In genomic region chr14:32033516-32033915, GRCh38 we compare ENCODE assay signal across 34 cellular contexts.
"Had no signal": no experiment of that assay in that cellular context is flagged by ENCODE, and none has a peak within 500 bp of the region (broad histone marks: within the 10 kb centered on the region; RNA-seq: fewer than 3 reads in every experiment).

No MANE protein-coding gene starts in this region.

- H3K4me3 Mint-ChIP-seq: activated B cell treated with CpG ODN at 0.5 μM for 24 hours; activated CD4-positive, alpha-beta memory T cell treated with anti-CD3 and anti-CD28 coated beads for 36 hours; activated CD4-positive, alpha-beta T cell treated with anti-CD3 and anti-CD28 coated beads, Interleukin-2, amount 10 ng/mL, durations not matched to agents 24 days and 14 days; activated CD8-positive, alpha-beta T cell treated with anti-CD3 and anti-CD28 coated beads for 36 hours; activated naive CD4-positive, alpha-beta T cell treated with anti-CD3 and anti-CD28 coated beads for 36 hours; activated naive CD8-positive, alpha-beta T cell treated with anti-CD3 and anti-CD28 coated beads for 36 hours; activated T-cell treated with anti-CD3 and anti-CD28 coated beads, Interleukin-2, amount 50 U/mL, for 4 hours; activated T-cell treated with anti-CD3 and anti-CD28 coated beads, Interleukin-2, amount 50 U/mL, for 72 hours; activated T-helper 1 cell treated with anti-CD3 and anti-CD28 coated beads, Interleukin-12 subunit alpha, Interleukin-12 subunit beta, Interleukin-2, Interleukin-4 antibody, amounts not matched to agents 30 ng/mL and 10 ng/mL and 1 ng/mL, durations not matched to agents 14 hours and 24 hours and 36 hours; activated T-helper 17 cell treated with anti-CD3 and anti-CD28 coated beads, Interleukin-2, amount 50 U/mL, for 72 hours; T-helper 1 cell treated with Interleukin-12 subunit alpha and Interleukin-12 subunit beta and Interleukin-4 antibody, amounts not matched to agents 30 μg/mL and 1 μg/mL, for 36 hours; T-helper 2 cell treated with Interferon-gamma antibody and Interleukin-4, amounts not matched to agents 5 μg/mL and 100 μg/mL, for 36 hours had no signal

- H3K9me3 ChIP-seq: ascending aorta, body of pancreas, breast epithelium had no signal

- H3K4me1 ChIP-seq: ascending aorta, body of pancreas, breast epithelium had no signal

- H3K36me3 ChIP-seq: ascending aorta, brain microvascular endothelial cell, breast epithelium had no signal

- H3K27me3 Mint-ChIP-seq: activated B cell treated with CpG ODN at 0.5 μM for 24 hours; activated CD4-positive, alpha-beta memory T cell treated with anti-CD3 and anti-CD28 coated beads for 36 hours; activated naive CD8-positive, alpha-beta T cell treated with anti-CD3 and anti-CD28 coated beads for 36 hours; activated T-helper 17 cell treated with anti-CD3 and anti-CD28 coated beads, Interleukin-2, amount 50 U/mL, for 72 hours had no signal

- FAIRE-seq: TTC549 had no signal

- H3K27me3 ChIP-seq: ascending aorta, body of pancreas, brain microvascular endothelial cell, breast epithelium had no signal

- H3K4me3 ChIP-seq: ascending aorta, body of pancreas, breast epithelium had no signal

- DNase-seq: activated B cell treated with CpG ODN at 0.5 μM for 24 hours; activated CD4-positive, alpha-beta memory T cell treated with anti-CD3 and anti-CD28 coated beads for 36 hours; activated CD4-positive, alpha-beta T cell treated with anti-CD3 and anti-CD28 coated beads for 4 hours; activated CD4-positive, alpha-beta T cell treated with anti-CD3 and anti-CD28 coated beads, Interleukin-2, amount 10 ng/mL, durations not matched to agents 24 days and 14 days; activated CD4-positive, alpha-beta T cell treated with anti-CD3 and anti-CD28 coated beads, Interleukin-2, amount 50 U/mL, for 1 hour; activated CD4-positive, alpha-beta T cell treated with anti-CD3 and anti-CD28 coated beads, Interleukin-2, amount 50 U/mL, for 4 hours; activated CD4-positive, CD25-positive, alpha-beta regulatory T cell treated with anti-CD3 and anti-CD28 coated beads, Interleukin-2, amount 50 U/mL, for 72 hours; activated CD8-positive, alpha-beta memory T cell treated with anti-CD3 and anti-CD28 coated beads, Interleukin-2, amount 50 U/mL, for 4 hours; activated CD8-positive, alpha-beta T cell treated with anti-CD3 and anti-CD28 coated beads for 36 hours; activated effector memory CD4-positive, alpha-beta T cell treated with anti-CD3 and anti-CD28 coated beads, Interleukin-2, amount 50 U/mL, for 16 hours; activated gamma-delta T cell treated with Interleukin-2 at 50 U/mL for 16 hours; activated naive CD4-positive, alpha-beta T cell; activated naive CD4-positive, alpha-beta T cell treated with anti-CD3 and anti-CD28 coated beads for 36 hours; activated naive CD4-positive, alpha-beta T cell treated with anti-CD3 and anti-CD28 coated beads, Interleukin-2, amount 50 U/mL, for 16 hours; activated naive CD8-positive, alpha-beta T cell treated with anti-CD3 and anti-CD28 coated beads for 36 hours; activated T-cell treated with anti-CD3 and anti-CD28 coated beads for 4 hours; activated T-cell treated with anti-CD3 and anti-CD28 coated beads, Interleukin-2, amount 50 U/mL, for 1 hour; activated T-cell treated with anti-CD3 and anti-CD28 coated beads, Interleukin-2, amount 50 U/mL, for 4 hours; activated T-cell treated with anti-CD3 and anti-CD28 coated beads, Interleukin-2, amount 50 U/mL, for 72 hours; body of pancreas; brain microvascular endothelial cell; central memory CD4-positive, alpha-beta T cell; T-helper 1 cell; T-helper 2 cell; T-helper 9 cell had no signal

- H3K9me3 Mint-ChIP-seq: activated B cell treated with CpG ODN at 0.5 μM for 24 hours; activated CD4-positive, alpha-beta memory T cell treated with anti-CD3 and anti-CD28 coated beads for 36 hours; activated CD4-positive, alpha-beta T cell treated with anti-CD3 and anti-CD28 coated beads, Interleukin-2, amount 10 ng/mL, durations not matched to agents 24 days and 14 days; activated CD8-positive, alpha-beta T cell treated with anti-CD3 and anti-CD28 coated beads for 36 hours; activated naive CD4-positive, alpha-beta T cell treated with anti-CD3 and anti-CD28 coated beads for 36 hours; activated naive CD4-positive, alpha-beta T cell treated with anti-CD3 and anti-CD28 coated beads, Interleukin-2, amount 50 U/mL, for 72 hours; activated naive CD8-positive, alpha-beta T cell treated with anti-CD3 and anti-CD28 coated beads for 36 hours; activated T-cell treated with anti-CD3 and anti-CD28 coated beads, Interleukin-2, amount 50 U/mL, for 4 hours; activated T-cell treated with anti-CD3 and anti-CD28 coated beads, Interleukin-2, amount 50 U/mL, for 72 hours; activated T-helper 1 cell treated with anti-CD3 and anti-CD28 coated beads, Interleukin-12 subunit alpha, Interleukin-12 subunit beta, Interleukin-2, Interleukin-4 antibody, amounts not matched to agents 30 ng/mL and 10 ng/mL and 1 ng/mL, durations not matched to agents 14 hours and 24 hours and 36 hours; activated T-helper 17 cell treated with anti-CD3 and anti-CD28 coated beads, Interleukin-2, amount 50 U/mL, for 72 hours; T-helper 1 cell treated with Interleukin-12 subunit alpha and Interleukin-12 subunit beta and Interleukin-4 antibody, amounts not matched to agents 30 μg/mL and 1 μg/mL, for 36 hours; T-helper 2 cell treated with Interferon-gamma antibody and Interleukin-4, amounts not matched to agents 5 μg/mL and 100 μg/mL, for 36 hours had no signal

- H3K27ac Mint-ChIP-seq: activated B cell treated with CpG ODN at 0.5 μM for 24 hours; activated CD4-positive, alpha-beta memory T cell treated with anti-CD3 and anti-CD28 coated beads for 36 hours; activated CD4-positive, alpha-beta T cell treated with anti-CD3 and anti-CD28 coated beads, Interleukin-2, amount 10 ng/mL, durations not matched to agents 24 days and 14 days; activated CD8-positive, alpha-beta T cell treated with anti-CD3 and anti-CD28 coated beads for 36 hours; activated naive CD4-positive, alpha-beta T cell treated with anti-CD3 and anti-CD28 coated beads for 36 hours; activated naive CD4-positive, alpha-beta T cell treated with anti-CD3 and anti-CD28 coated beads, Interleukin-2, amount 50 U/mL, for 72 hours; activated naive CD8-positive, alpha-beta T cell treated with anti-CD3 and anti-CD28 coated beads for 36 hours; activated T-cell treated with anti-CD3 and anti-CD28 coated beads, Interleukin-2, amount 50 U/mL, for 72 hours; activated T-helper 1 cell treated with anti-CD3 and anti-CD28 coated beads, Interleukin-12 subunit alpha, Interleukin-12 subunit beta, Interleukin-2, Interleukin-4 antibody, amounts not matched to agents 30 ng/mL and 10 ng/mL and 1 ng/mL, durations not matched to agents 14 hours and 24 hours and 36 hours; activated T-helper 17 cell treated with anti-CD3 and anti-CD28 coated beads, Interleukin-2, amount 50 U/mL, for 72 hours; T-helper 1 cell treated with Interleukin-12 subunit alpha and Interleukin-12 subunit beta and Interleukin-4 antibody, amounts not matched to agents 30 μg/mL and 1 μg/mL, for 36 hours; T-helper 2 cell treated with Interferon-gamma antibody and Interleukin-4, amounts not matched to agents 5 μg/mL and 100 μg/mL, for 36 hours had no signal

- H3K4me1 Mint-ChIP-seq: activated CD4-positive, alpha-beta T cell treated with anti-CD3 and anti-CD28 coated beads, Interleukin-2, amount 10 ng/mL, durations not matched to agents 24 days and 14 days; activated naive CD8-positive, alpha-beta T cell treated with anti-CD3 and anti-CD28 coated beads for 36 hours; activated T-helper 17 cell treated with anti-CD3 and anti-CD28 coated beads, Interleukin-2, amount 50 U/mL, for 72 hours had no signal

- H3K36me3 Mint-ChIP-seq: activated CD4-positive, alpha-beta memory T cell treated with anti-CD3 and anti-CD28 coated beads for 36 hours; activated naive CD4-positive, alpha-beta T cell treated with anti-CD3 and anti-CD28 coated beads, Interleukin-2, amount 50 U/mL, for 72 hours; activated naive CD8-positive, alpha-beta T cell treated with anti-CD3 and anti-CD28 coated beads for 36 hours had no signal

- H3K27ac ChIP-seq: ascending aorta, body of pancreas, brain microvascular endothelial cell, breast epithelium, VCaP had no signal
